In the genomic region with DNA sequence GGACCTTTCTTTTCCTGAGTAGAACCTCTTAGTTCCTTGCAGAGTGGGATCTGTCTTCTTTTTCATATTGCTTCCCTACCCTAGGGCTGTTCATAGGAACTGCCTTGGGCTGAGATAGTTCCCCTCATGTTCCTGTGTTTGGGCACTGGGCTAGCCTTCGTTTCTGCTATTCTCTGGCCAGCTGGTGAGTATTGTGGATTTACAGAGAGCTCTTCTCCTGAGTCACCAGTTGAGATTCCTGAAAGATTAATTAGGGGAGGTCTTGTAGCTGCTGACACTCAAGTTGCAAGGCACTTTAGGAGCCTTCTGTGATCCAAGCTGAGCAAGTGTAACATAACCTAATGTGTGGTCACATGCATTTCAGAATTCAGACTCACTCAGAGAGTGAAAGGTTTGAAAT, we compare ENCODE assay signal across 1 cellular context.
TF ChIP-seq lines count a peak whose summit lies in the region.

No MANE protein-coding gene starts in this region.

TF ChIP-seq in K562, 482 proteins besides CTCF, POLR2A, EP300 and RAD21 (continued from another document):
- TF ChIP-seq, protein P1, sequence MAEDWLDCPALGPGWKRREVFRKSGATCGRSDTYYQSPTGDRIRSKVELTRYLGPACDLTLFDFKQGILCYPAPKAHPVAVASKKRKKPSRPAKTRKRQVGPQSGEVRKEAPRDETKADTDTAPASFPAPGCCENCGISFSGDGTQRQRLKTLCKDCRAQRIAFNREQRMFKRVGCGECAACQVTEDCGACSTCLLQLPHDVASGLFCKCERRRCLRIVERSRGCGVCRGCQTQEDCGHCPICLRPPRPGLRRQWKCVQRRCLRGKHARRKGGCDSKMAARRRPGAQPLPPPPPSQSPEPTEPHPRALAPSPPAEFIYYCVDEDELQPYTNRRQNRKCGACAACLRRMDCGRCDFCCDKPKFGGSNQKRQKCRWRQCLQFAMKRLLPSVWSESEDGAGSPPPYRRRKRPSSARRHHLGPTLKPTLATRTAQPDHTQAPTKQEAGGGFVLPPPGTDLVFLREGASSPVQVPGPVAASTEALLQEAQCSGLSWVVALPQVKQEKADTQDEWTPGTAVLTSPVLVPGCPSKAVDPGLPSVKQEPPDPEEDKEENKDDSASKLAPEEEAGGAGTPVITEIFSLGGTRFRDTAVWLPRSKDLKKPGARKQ (CRISPR knock-in tag; IDR thresholded peaks at IDR 0.05), result no peak
- no peak for TF ChIP-seq KLF16 (IDR thresholded peaks at IDR 0.05)
